Comparison of ENCODE assay signal across 1 cellular context in the genomic region with DNA sequence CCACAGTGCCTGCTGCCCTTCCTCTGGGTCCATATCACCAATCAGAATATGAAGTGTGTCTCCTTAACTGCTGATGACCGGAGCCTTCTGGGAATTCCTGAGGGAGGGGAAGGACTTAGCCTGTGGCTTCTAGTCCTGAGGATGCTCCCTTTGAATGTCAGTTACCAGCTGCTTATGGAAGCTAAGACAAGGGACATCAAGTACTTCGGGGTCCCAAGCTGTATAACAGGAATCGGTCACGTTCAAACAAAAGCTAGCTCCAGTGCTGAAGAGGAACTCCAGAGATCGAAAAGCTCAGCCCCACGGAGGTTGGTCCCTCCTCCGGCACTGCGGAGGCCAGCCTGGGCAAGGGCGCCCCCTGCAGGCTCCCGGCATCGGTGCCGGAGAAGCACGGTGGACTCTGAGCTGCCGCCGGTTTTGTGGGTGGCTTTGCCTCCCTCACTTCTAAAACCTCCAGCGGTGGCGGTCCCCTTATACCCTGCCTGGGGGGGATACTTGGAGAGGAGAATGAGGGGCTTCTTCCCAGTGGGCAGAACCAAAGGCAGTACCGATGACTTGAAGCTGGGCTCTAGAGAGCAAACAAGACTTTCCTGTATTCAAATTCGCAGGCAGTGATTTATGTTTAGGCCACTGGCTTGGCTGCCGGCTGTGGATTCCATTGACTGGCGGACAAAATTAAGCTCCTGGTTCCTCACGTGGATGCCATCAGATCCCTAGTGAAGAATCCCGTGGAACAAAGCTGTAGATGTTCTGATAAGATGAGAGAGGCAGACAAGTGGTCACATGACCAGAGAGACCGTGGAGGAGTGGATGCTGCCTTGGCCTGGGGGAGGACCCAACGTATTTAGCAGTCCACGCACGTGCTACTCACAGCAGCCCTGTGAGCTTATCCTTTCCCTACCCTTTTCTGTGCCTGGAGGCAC.
TF ChIP-seq lines count a peak whose summit lies in the region.

No MANE protein-coding gene starts in this region.

TF ChIP-seq in K562, 482 proteins besides CTCF, POLR2A, EP300 and RAD21 (continued from another document and continues in another):
- TF ChIP-seq, protein P1, sequence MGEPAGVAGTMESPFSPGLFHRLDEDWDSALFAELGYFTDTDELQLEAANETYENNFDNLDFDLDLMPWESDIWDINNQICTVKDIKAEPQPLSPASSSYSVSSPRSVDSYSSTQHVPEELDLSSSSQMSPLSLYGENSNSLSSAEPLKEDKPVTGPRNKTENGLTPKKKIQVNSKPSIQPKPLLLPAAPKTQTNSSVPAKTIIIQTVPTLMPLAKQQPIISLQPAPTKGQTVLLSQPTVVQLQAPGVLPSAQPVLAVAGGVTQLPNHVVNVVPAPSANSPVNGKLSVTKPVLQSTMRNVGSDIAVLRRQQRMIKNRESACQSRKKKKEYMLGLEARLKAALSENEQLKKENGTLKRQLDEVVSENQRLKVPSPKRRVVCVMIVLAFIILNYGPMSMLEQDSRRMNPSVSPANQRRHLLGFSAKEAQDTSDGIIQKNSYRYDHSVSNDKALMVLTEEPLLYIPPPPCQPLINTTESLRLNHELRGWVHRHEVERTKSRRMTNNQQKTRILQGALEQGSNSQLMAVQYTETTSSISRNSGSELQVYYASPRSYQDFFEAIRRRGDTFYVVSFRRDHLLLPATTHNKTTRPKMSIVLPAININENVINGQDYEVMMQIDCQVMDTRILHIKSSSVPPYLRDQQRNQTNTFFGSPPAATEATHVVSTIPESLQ (CRISPR knock-in tag; IDR thresholded peaks at IDR 0.05) = no peak
- TF ChIP-seq, protein P2, sequence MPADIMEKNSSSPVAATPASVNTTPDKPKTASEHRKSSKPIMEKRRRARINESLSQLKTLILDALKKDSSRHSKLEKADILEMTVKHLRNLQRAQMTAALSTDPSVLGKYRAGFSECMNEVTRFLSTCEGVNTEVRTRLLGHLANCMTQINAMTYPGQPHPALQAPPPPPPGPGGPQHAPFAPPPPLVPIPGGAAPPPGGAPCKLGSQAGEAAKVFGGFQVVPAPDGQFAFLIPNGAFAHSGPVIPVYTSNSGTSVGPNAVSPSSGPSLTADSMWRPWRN (IDR thresholded peaks at IDR 0.05; ENCODE audit: low read depth) = 0 out of 2 replicates have a peak, but pooled peaks have one; percentile 37
- TF ChIP-seq ZBTB5 (IDR thresholded peaks at IDR 0.05) (no peak), NR2F6 (CRISPR knock-in tag; IDR thresholded peaks at IDR 0.05) (no peak), ZNF175 (CRISPR knock-in tag; IDR thresholded peaks at IDR 0.05; ENCODE audit: low read depth) (no peak), GATA2 (CRISPR knock-in tag; IDR thresholded peaks at IDR 0.05) (no peak), ARNT (IDR thresholded peaks at IDR 0.05) (peak in 1 of 2 experiments; percentile 57; a peak in 1 of 4 replicates), STAG1 (CRISPR knock-in tag; IDR thresholded peaks at IDR 0.05; ENCODE audit: borderline replicate concordance) (peak; percentile 95), FOS (IDR thresholded peaks at IDR 0.05; ENCODE audit: extremely low read depth, insufficient read length) (no peak), HDAC3 (IDR thresholded peaks at IDR 0.05; ENCODE audit: borderline replicate concordance, partially characterized antibody) (no peak), BCOR (IDR thresholded peaks at IDR 0.05) (peak; percentile 32; the same call in 1 of the 2 replicates), MEF2D (tag; conservative IDR thresholded peaks at IDR 0.05; ENCODE audit: low read depth) (no peak), ZNF695 (CRISPR knock-in tag; IDR thresholded peaks at IDR 0.05) (no peak), ZNF24 (IDR thresholded peaks at IDR 0.05) (no peak), ILK (tag; IDR thresholded peaks at IDR 0.05; ENCODE audit: borderline replicate concordance, low read depth) (no peak), GATAD2A (IDR thresholded peaks at IDR 0.05) (no peak), PRPF4 (IDR thresholded peaks at IDR 0.05; ENCODE audit: insufficient read depth, low read depth, low read length, poor library complexity, severe bottlenecking) (no peak), SMAD3 (CRISPR knock-in tag; conservative IDR thresholded peaks at IDR 0.05) (0 out of 2 replicates have a peak, but pooled peaks have one; percentile 31), SETDB1 (IDR thresholded peaks at IDR 0.05; ENCODE audit: low read length) (no peak), ZNF551 (CRISPR knock-in tag; IDR thresholded peaks at IDR 0.05) (no peak), NFIC (IDR thresholded peaks at IDR 0.05) (no peak), SIRT6 (IDR thresholded peaks at IDR 0.05; ENCODE audit: low read depth, low read length) (no peak), NFXL1 (CRISPR knock-in tag; IDR thresholded peaks at IDR 0.05) (no peak), SRSF9 (IDR thresholded peaks at IDR 0.05; ENCODE audit: borderline replicate concordance, low read depth, low read length) (no peak), NFATC3 (IDR thresholded peaks at IDR 0.05) (no peak), DEAF1 (CRISPR knock-in tag; IDR thresholded peaks at IDR 0.05) (peak; percentile 93), XRCC4 (IDR thresholded peaks at IDR 0.05; ENCODE audit: extremely low read depth, insufficient read depth, insufficient read length) (no peak), ARID1B (IDR thresholded peaks at IDR 0.05) (0 out of 2 replicates have a peak, but pooled peaks have one; percentile 15), NCOR1 (IDR thresholded peaks at IDR 0.05) (no peak), TRIM28 (IDR thresholded peaks at IDR 0.05) (no peak), MAFF (IDR thresholded peaks at IDR 0.05; ENCODE audit: low read length) (no peak), RNF2 (IDR thresholded peaks at IDR 0.05) (no peak), BCL6 (CRISPR knock-in tag; IDR thresholded peaks at IDR 0.05) (no peak), HBP1 (CRISPR knock-in tag; IDR thresholded peaks at IDR 0.05) (no peak), TAF1 (IDR thresholded peaks at IDR 0.05; ENCODE audit: control insufficient read depth, extremely low read depth, insufficient read depth, low read length, severe bottlenecking) (no peak), HDAC8 (tag; IDR thresholded peaks at IDR 0.05) (no peak), MAX (CRISPR knock-in tag; IDR thresholded peaks at IDR 0.05) (no peak), ZNF212 (CRISPR knock-in tag; IDR thresholded peaks at IDR 0.05) (no peak), ZBTB49 (CRISPR knock-in tag; IDR thresholded peaks at IDR 0.05; ENCODE audit: borderline replicate concordance) (no peak), ZNF518B (CRISPR knock-in tag; IDR thresholded peaks at IDR 0.05) (no peak), HMG20B (CRISPR knock-in tag; IDR thresholded peaks at IDR 0.05) (no peak), ETV5 (CRISPR knock-in tag; IDR thresholded peaks at IDR 0.05; ENCODE audit: low read depth) (0 out of 2 replicates have a peak, but pooled peaks have one; percentile 49), SNRNP70 (optimal IDR thresholded peaks at IDR 0.05; ENCODE audit: low read depth, low read length) (peak; percentile 57), C11orf30 (IDR thresholded peaks at IDR 0.05; ENCODE audit: low read depth) (no peak), RBM15 (IDR thresholded peaks at IDR 0.05; ENCODE audit: insufficient read depth, low read length) (no peak), MBD1 (CRISPR knock-in tag; IDR thresholded peaks at IDR 0.05) (no peak), ARID2 (IDR thresholded peaks at IDR 0.05) (no peak), ZNF436 (CRISPR knock-in tag; IDR thresholded peaks at IDR 0.05) (no peak), FUS (optimal IDR thresholded peaks at IDR 0.05; ENCODE audit: low read depth, low read length) (no peak)
- TF ChIP-seq, protein P3, sequence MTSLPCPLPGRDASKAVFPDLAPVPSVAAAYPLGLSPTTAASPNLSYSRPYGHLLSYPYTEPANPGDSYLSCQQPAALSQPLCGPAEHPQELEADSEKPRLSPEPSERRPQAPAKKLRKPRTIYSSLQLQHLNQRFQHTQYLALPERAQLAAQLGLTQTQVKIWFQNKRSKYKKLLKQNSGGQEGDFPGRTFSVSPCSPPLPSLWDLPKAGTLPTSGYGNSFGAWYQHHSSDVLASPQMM (CRISPR knock-in tag; IDR thresholded peaks at IDR 0.05) = no peak
